ENCODE assay signal across 8 cellular contexts in the genomic region with DNA sequence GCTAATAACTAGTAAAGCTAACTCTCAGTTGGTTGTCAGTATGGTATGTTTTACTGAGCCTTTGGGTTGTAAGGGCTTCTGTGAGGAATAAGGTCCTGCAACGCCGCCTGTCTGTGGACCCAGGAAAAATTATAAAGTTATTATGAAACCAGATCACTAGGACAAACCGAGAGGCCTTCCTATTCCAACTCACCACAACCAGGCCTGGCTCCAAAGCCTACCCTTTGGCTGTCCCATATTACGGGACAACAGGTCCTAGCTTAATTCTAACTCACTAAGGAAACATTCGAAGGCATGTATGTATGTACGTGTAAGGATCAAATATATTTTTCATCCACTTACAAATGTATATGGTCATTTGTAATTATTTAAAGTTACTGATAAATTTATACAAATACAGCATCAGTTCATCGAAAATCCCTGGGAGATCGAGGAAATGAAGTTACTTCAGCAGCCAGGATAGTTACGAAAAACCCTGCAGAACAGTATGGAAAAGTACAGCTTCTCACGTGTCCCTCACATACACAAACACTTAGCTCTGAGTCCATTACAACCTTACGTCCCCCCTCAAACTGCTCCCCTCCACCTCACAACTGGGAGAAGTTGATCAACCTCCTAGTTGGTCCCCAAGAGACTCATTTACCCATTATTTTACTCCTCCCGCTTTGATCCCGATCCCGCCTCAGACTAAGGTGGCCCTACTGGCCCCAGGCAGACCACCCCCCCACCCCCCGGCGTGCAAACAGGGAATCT. TPM values are rescaled to one million over a fixed set of nuclear protein-coding genes. Genes with fewer than 3 reads are reported as not detected.
DNase-seq lines count a peak whose midpoint lies in the region; ATAC-seq, FAIRE-seq and TF ChIP-seq lines count a peak whose summit lies in the region.

No MANE protein-coding gene starts in this region.

- H2AK5ac ChIP-seq in neuronal stem cell (ENCODE audit: low read depth, low read length) = no peak overlapping the region

- peak; percentile 28 for ATAC-seq in GM21390 (IDR thresholded peaks at IDR 0.05; ENCODE audit: unreplicated experiment)

- no peaks in the 10 kb centered on the region for H3K27me3 ChIP-seq in neuronal stem cell (ENCODE audit: control insufficient read depth in 3 of 3, insufficient read depth in 3 of 3, low read depth in 1 of 3, low read length in 3 of 3)

- peaks cover 0 to 51% of the 10 kb centered on the region in 2 donors for H3K36me3 ChIP-seq in neuronal stem cell (replicated peaks in 1 of 2; ENCODE audit: control insufficient read depth in 2 of 2, insufficient read depth in 2 of 2, low read length in 2 of 2)

- peak overlapping the region; percentile 67 for H3K4me2 ChIP-seq in neuronal stem cell (ENCODE audit: insufficient read depth, low read length, poor library complexity, severe bottlenecking)

- no peak overlapping the region for H4K8ac ChIP-seq in neuronal stem cell (ENCODE audit: low read depth, low read length)

- peaks cover 0 to 4% of the 10 kb centered on the region in 2 donors for H3K4me1 ChIP-seq in neuronal stem cell (ENCODE audit: control insufficient read depth in 2 of 2, insufficient read depth in 1 of 2, low read depth in 1 of 2, low read length in 2 of 2)

- DNase-seq in C1 segment of cervical spinal cord (lab: John Stamatoyannopoulos, UW) (peak in 13 of 14 donors; percentile 1 to 63 (median 52)), RWPE1 (ENCODE audit: low spot score) (peak; percentile 57), frontal cortex (ENCODE audit: low spot score in 2 of 2) (peak; percentile 54 to 58), neuronal stem cell (ENCODE audit: low spot score) (peak; percentile 38), substantia nigra (lab: John Stamatoyannopoulos, UW) (peak in 46 of 49 donors; percentile 2 to 85 (median 56))
- DNase-seq in activated naive CD4-positive, alpha-beta T cell (lab: John Stamatoyannopoulos, UW) = peak in 3 of 4 experiments; percentile 4 to 41 (median 9)

- H2BK5ac ChIP-seq in neuronal stem cell (ENCODE audit: low read length) = peak overlapping the region; percentile 98

- WGBS in neuronal stem cell (ENCODE audit: extremely low coverage in 2 of 2, insufficient read length in 2 of 2, insufficient replicate concordance in 1 of 2), 2 donors = no CpG with 5 or more reads among the region's 16 CpGs

- peak; percentile 64 for FAIRE-seq in frontal cortex (lab: Jason Lieb, UNC)

- CTCF ChIA-PET in RWPE1 (lab: Yijun Ruan, JAX) = interaction anchor here (0.6 to 1.0 kb wide), 5 partner anchors 52 to 371 kb away, joined by 3 to 4 read pairs (median 3); no protein-coding TSS in a partner anchor

- peak overlapping the region; percentile 97 for H3K27ac ChIP-seq in RWPE1
- H3K27ac ChIP-seq in neuronal stem cell (replicated peaks; ENCODE audit: low read length) = peak overlapping the region; percentile 97
- H3K27ac ChIP-seq in substantia nigra (ENCODE audit: low read depth, low read length, poor library complexity, severe bottlenecking) = peak overlapping the region; percentile 96

- H3K9ac ChIP-seq in neuronal stem cell (ENCODE audit: low read depth, low read length, poor library complexity) = peak overlapping the region; percentile 100

- peak overlapping the region; percentile 72 to 98 for H3K4me3 ChIP-seq in neuronal stem cell (ENCODE audit: low read length in 2 of 2)

- peak overlapping the region; percentile 66 for H3K18ac ChIP-seq in neuronal stem cell (ENCODE audit: low read length)

- H2BK15ac ChIP-seq in neuronal stem cell (ENCODE audit: low read length) = no peak overlapping the region

- peak overlapping the region; percentile 98 for H2AFZ ChIP-seq in neuronal stem cell (ENCODE audit: low read length)

- H3K23ac ChIP-seq in neuronal stem cell (ENCODE audit: low read depth, low read length, poor library complexity) = no peak overlapping the region

- H3K14ac ChIP-seq in neuronal stem cell (ENCODE audit: low read length) = no peak overlapping the region

- peaks cover 5% of the 10 kb centered on the region for H3K79me1 ChIP-seq in neuronal stem cell (ENCODE audit: low read depth, low read length)

- no peak overlapping the region for H2BK120ac ChIP-seq in neuronal stem cell (ENCODE audit: low read depth, low read length)

- H4K91ac ChIP-seq in neuronal stem cell (ENCODE audit: low read depth, low read length, poor library complexity) = no peak overlapping the region

- TF ChIP-seq CTCF in LNCAP (IDR thresholded peaks at IDR 0.05) (peak; percentile 69), RWPE1 (conservative IDR thresholded peaks at IDR 0.05; ENCODE audit: low read depth) (peak; percentile 81)

- H2BK12ac ChIP-seq in neuronal stem cell (ENCODE audit: low read length) = no peak overlapping the region

- no peak overlapping the region for H3K4ac ChIP-seq in neuronal stem cell (ENCODE audit: low read length)

- POLR2A ChIA-PET in RWPE1 (lab: Yijun Ruan, JAX; ENCODE audit: low non-redundant PET) = no interaction called here

- H3K9me3 ChIP-seq in neuronal stem cell (replicated peaks in 1 of 2; ENCODE audit: control insufficient read depth in 2 of 2, insufficient read depth in 1 of 2, low read depth in 1 of 2, low read length in 2 of 2) = no peaks in the 10 kb centered on the region

RNA-seq across cellular contexts. Expression of a gene that starts 1.2 kb away (rescaled TPM):
- 70.5 TPM for total RNA-seq in frontal cortex
- 31.3 TPM for polyA plus RNA-seq in neuronal stem cell (2013, experiment 1 of 2)
- 30.9 TPM for polyA plus RNA-seq in neuronal stem cell (2013, experiment 2 of 2)

Comparison
In these comparisons a context has a peak if more than half of its experiments do, and no peak if none do; other contexts are left out.
1. Peak in every context shown above with its lines: DNase-seq, ATAC-seq, H3K4me3 ChIP-seq and H3K27ac ChIP-seq.